In the genomic region with DNA sequence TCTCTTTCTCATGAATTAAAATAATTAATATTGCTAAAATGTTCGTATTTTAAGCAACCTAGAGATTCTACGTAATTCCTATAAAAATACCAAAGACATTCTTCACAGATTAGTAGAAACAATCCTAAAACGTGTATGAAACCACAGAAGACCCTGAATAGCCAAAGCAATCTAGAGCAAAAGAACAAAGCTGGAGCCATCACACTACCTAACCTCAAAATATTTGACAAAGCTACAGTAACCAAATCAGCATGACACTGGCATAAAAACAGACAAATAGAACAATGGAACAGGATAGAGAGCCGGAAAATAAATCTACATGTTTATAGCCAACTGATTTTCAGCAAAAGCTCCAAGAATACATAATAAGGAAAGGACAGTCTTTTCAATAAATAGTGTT, we compare ENCODE assay signal across 32 cellular contexts.
"Had no signal": no experiment of that assay in that cellular context is flagged by ENCODE, and none has a peak within 500 bp of the region (broad histone marks: within the 10 kb centered on the region; RNA-seq: fewer than 3 reads in every experiment).

No MANE protein-coding gene starts in this region.

- H3K9ac ChIP-seq: KMS-11 had no signal

- ATAC-seq: activated CD8-positive, alpha-beta memory T cell treated with anti-CD3 and anti-CD28 coated beads, Interleukin-2, amount 10 ng/mL, durations not matched to agents 7 days and 5 days; activated T-cell treated with anti-CD3 and anti-CD28 coated beads, Interleukin-2, amount 50 U/mL, for 72 hours; activated T-helper 17 cell treated with anti-CD3 and anti-CD28 coated beads, Interleukin-2, amount 50 U/mL, for 72 hours had no signal

- H3K4me2 ChIP-seq: KMS-11, PC-9 had no signal

- H3K27ac ChIP-seq: KMS-11, PC-9, WERI-Rb-1 had no signal

- H3K36me3 ChIP-seq: WERI-Rb-1 had no signal

- DNase-seq: activated CD4-positive, alpha-beta memory T cell treated with anti-CD3 and anti-CD28 coated beads, Interleukin-2, amount 10 ng/mL, durations not matched to agents 7 days and 5 days; activated CD4-positive, alpha-beta T cell treated with anti-CD3 and anti-CD28 coated beads for 1 hour; activated CD4-positive, alpha-beta T cell treated with anti-CD3 and anti-CD28 coated beads for 48 hours; activated CD4-positive, CD25-positive, alpha-beta regulatory T cell; activated CD8-positive, alpha-beta memory T cell treated with anti-CD3 and anti-CD28 coated beads for 24 hours; activated CD8-positive, alpha-beta memory T cell treated with anti-CD3 and anti-CD28 coated beads, Interleukin-2, amount 10 ng/mL, durations not matched to agents 7 days and 5 days; activated CD8-positive, alpha-beta memory T cell treated with anti-CD3 and anti-CD28 coated beads, Interleukin-2, amount 50 U/mL, for 48 hours; activated effector memory CD4-positive, alpha-beta T cell treated with anti-CD3 and anti-CD28 coated beads, Interleukin-2, amount 50 U/mL, for 16 hours; activated naive CD4-positive, alpha-beta T cell; activated naive CD4-positive, alpha-beta T cell treated with anti-CD3 and anti-CD28 coated beads, Interleukin-2, amount 50 U/mL, for 16 hours; activated naive CD8-positive, alpha-beta T cell treated with anti-CD3 and anti-CD28 coated beads for 36 hours; activated T-cell treated with anti-CD3 and anti-CD28 coated beads, Interleukin-2, amount 50 U/mL, for 1 hour; activated T-cell treated with anti-CD3 and anti-CD28 coated beads, Interleukin-2, amount 50 U/mL, for 72 hours; amniotic stem cell; aorta; central memory CD4-positive, alpha-beta T cell; MV-4-11; NCI-H1092; NCI-H1436 treated with DMSO at 0.1 percent for 48 hours; NCI-H1694 treated with DMSO at 0.1 percent for 48 hours; NCI-H2029 treated with DMSO at 0.1 percent for 48 hours; NCI-H2107; NCI-H2171; NCI-H510A; NCI-H526; NCI-H748 treated with DMSO at 0.1 percent for 48 hours; PC-9; Right ventricle myocardium superior; T1000; WERI-Rb-1 had no signal

- H3K4me3 ChIP-seq: PC-9 had no signal

- H2AFZ ChIP-seq: PC-9 had no signal
